1 cellular context compared by ENCODE assay signal in genomic region chr21:36927718-36928117, GRCh38.
A peak's percentile ranks its signal among the peaks of the same experiment; 100 is the strongest.
TF ChIP-seq lines count a peak whose summit lies in the region.

No MANE protein-coding gene starts in this region.

TF ChIP-seq in HepG2, 621 proteins besides CTCF, POLR2A, EP300 and RAD21 (continued from another document):
- TF ChIP-seq ZNF331 (CRISPR knock-in tag; IDR thresholded peaks at IDR 0.05): peak; percentile 31; the same call in 1 of the 2 replicates
